In genomic region chr16:88686062-88686438, GRCh38 we compare ENCODE assay signal across 9 cellular contexts. TPM values are rescaled to one million over a fixed set of nuclear protein-coding genes. Genes with fewer than 3 reads are reported as not detected.
DNase-seq lines count a peak whose midpoint lies in the region; ATAC-seq and TF ChIP-seq lines count a peak whose summit lies in the region.
"Had no signal": no experiment of that assay in that cellular context is flagged by ENCODE, and none has a peak within 500 bp of the region (broad histone marks: within the 10 kb centered on the region; RNA-seq: fewer than 3 reads in every experiment).

No MANE protein-coding gene starts in this region.

- DNase-seq in activated T-cell treated with anti-CD3 and anti-CD28 coated beads, Interleukin-2, amount 50 U/mL, for 72 hours = peak; percentile 42 to 55
- DNase-seq in activated T-cell treated with anti-CD3 and anti-CD28 coated beads, Interleukin-2, amount 50 U/mL, for 1 hour = no peak
- DNase-seq in activated CD4-positive, alpha-beta memory T cell treated with anti-CD3 and anti-CD28 coated beads for 36 hours = peak; percentile 55
- no peak for DNase-seq in cardiac muscle cell (ENCODE audit: low read depth in 1 of 2, low spot score in 1 of 2)
- DNase-seq in gastrocnemius medialis = no peak
- DNase-seq in NCI-H446 (lab: John Stamatoyannopoulos, UW) = no peak

- H3K4me1 Mint-ChIP-seq in activated T-cell treated with anti-CD3 and anti-CD28 coated beads, Interleukin-2, amount 50 U/mL, for 72 hours (ENCODE audit: low read depth) = peaks cover 38% of the 10 kb centered on the region
- H3K4me1 Mint-ChIP-seq in activated CD4-positive, alpha-beta memory T cell treated with anti-CD3 and anti-CD28 coated beads for 36 hours (ENCODE audit: low read depth) = peaks cover 42% of the 10 kb centered on the region

- H3K27ac ChIP-seq in cardiac muscle cell (no peak overlapping the region), gastrocnemius medialis (peak overlapping the region; percentile 82 to 96 (median 88))
- H3K27ac ChIP-seq: epithelial cell of prostate had no signal

- no peak overlapping the region for H3K27ac Mint-ChIP-seq in activated T-cell treated with anti-CD3 and anti-CD28 coated beads, Interleukin-2, amount 50 U/mL, for 72 hours
- peak overlapping the region; percentile 49 for H3K27ac Mint-ChIP-seq in activated CD4-positive, alpha-beta memory T cell treated with anti-CD3 and anti-CD28 coated beads for 36 hours

- H3K36me3 ChIP-seq in cardiac muscle cell (no peaks in the 10 kb centered on the region), gastrocnemius medialis (no peaks in the 10 kb centered on the region)

- peaks cover 0 to 2% of the 10 kb centered on the region in 2 donors for H3K36me3 Mint-ChIP-seq in activated T-cell treated with anti-CD3 and anti-CD28 coated beads, Interleukin-2, amount 50 U/mL, for 72 hours (ENCODE audit: insufficient read depth in 2 of 2)
- H3K36me3 Mint-ChIP-seq in activated CD4-positive, alpha-beta memory T cell treated with anti-CD3 and anti-CD28 coated beads for 36 hours = peaks cover 2% of the 10 kb centered on the region

- H3K27me3 ChIP-seq in cardiac muscle cell = peaks cover 10% of the 10 kb centered on the region
- no peaks in the 10 kb centered on the region for H3K27me3 ChIP-seq in gastrocnemius medialis

- in situ Hi-C loops in gastrocnemius medialis (cut with MboI; ENCODE audit: low sequenced_read_pairs in 4 of 4) = no loop called here

- H3K9me3 ChIP-seq in cardiac muscle cell (ENCODE audit: low read depth) (no peaks in the 10 kb centered on the region), gastrocnemius medialis (no peaks in the 10 kb centered on the region)

- H3K4me3 Mint-ChIP-seq in activated T-cell treated with anti-CD3 and anti-CD28 coated beads, Interleukin-2, amount 50 U/mL, for 72 hours = peak overlapping the region; percentile 83 to 85
- H3K4me3 Mint-ChIP-seq in activated CD4-positive, alpha-beta memory T cell treated with anti-CD3 and anti-CD28 coated beads for 36 hours = peak overlapping the region; percentile 74

- no peak for TF ChIP-seq CTCF in cardiac muscle cell (IDR thresholded peaks at IDR 0.05; ENCODE audit: low read depth, low read length)
- no peak for TF ChIP-seq CTCF in gastrocnemius medialis (IDR thresholded peaks at IDR 0.05 in 4 of 5, conservative IDR thresholded peaks at IDR 0.05 in 1 of 5)

- intact Hi-C loops in activated CD4-positive, alpha-beta memory T cell treated with anti-CD3 and anti-CD28 coated beads for 36 hours (cut with micrococcal nuclease) = loop anchor here (1.0 to 10.0 kb wide), 4 partner anchors 15 to 95 kb away; partner anchors contain the start of genes IL17C and MVD
- intact Hi-C loops in gastrocnemius medialis (cut with DNase I; ENCODE audit: low total_unique reads) = loop anchor here (1.0 to 2.0 kb wide), 3 partner anchors 12 to 485 kb away; partner anchors contain the start of genes CDH15, CTU2 and RNF166

- TF ChIP-seq POLR2A in gastrocnemius medialis (IDR thresholded peaks at IDR 0.05) = no peak

- H3K4me1 ChIP-seq in cardiac muscle cell (ENCODE audit: low read depth) = peaks cover 13% of the 10 kb centered on the region
- H3K4me1 ChIP-seq in gastrocnemius medialis = peaks cover 16 to 31% of the 10 kb centered on the region in 2 donors

- H3K27me3 Mint-ChIP-seq in activated T-cell treated with anti-CD3 and anti-CD28 coated beads, Interleukin-2, amount 50 U/mL, for 72 hours (ENCODE audit: low read depth) = no peaks in the 10 kb centered on the region
- H3K27me3 Mint-ChIP-seq in activated CD4-positive, alpha-beta memory T cell treated with anti-CD3 and anti-CD28 coated beads for 36 hours = no peaks in the 10 kb centered on the region

- POLR2A ChIA-PET in activated CD4-positive, alpha-beta memory T cell treated with anti-CD3 and anti-CD28 coated beads for 36 hours (lab: Charles Lee) = interaction anchor here (1.1 to 1.2 kb wide), 2 partner anchors 15 to 21 kb away, joined by 3 to 4 read pairs; no protein-coding TSS in a partner anchor

- peak; percentile 26 to 28 for ATAC-seq in activated T-cell treated with anti-CD3 and anti-CD28 coated beads, Interleukin-2, amount 50 U/mL, for 72 hours (replicated peaks in 1 of 2)
- ATAC-seq in HG03558 (IDR thresholded peaks at IDR 0.05; ENCODE audit: extremely low read depth, unreplicated experiment) (peak; percentile 6), gastrocnemius medialis (peak; percentile 33 to 40), HG02884 (IDR thresholded peaks at IDR 0.05; ENCODE audit: unreplicated experiment) (no peak)

- CTCF ChIA-PET in activated CD4-positive, alpha-beta memory T cell treated with anti-CD3 and anti-CD28 coated beads for 36 hours (lab: Charles Lee) = interaction anchor here (1.3 to 4.2 kb wide), 5 partner anchors 17 to 108 kb away, joined by 3 to 36 read pairs (median 4); no protein-coding TSS in a partner anchor

- no peaks in the 10 kb centered on the region for H3K9me3 Mint-ChIP-seq in activated T-cell treated with anti-CD3 and anti-CD28 coated beads, Interleukin-2, amount 50 U/mL, for 72 hours
- no peaks in the 10 kb centered on the region for H3K9me3 Mint-ChIP-seq in activated CD4-positive, alpha-beta memory T cell treated with anti-CD3 and anti-CD28 coated beads for 36 hours

- H3K4me3 ChIP-seq in cardiac muscle cell (peak overlapping the region; percentile 34), gastrocnemius medialis (peak overlapping the region; percentile 68 to 83 (median 75))

RNA-seq across cellular contexts. Expression of gene SNAI3, which starts 0.3 kb away (rescaled TPM):
- 10 to 100 TPM in 1 of 2 donors, 1 to 10 TPM in 1; 8.4 to 10.5 TPM for total RNA-seq in activated T-cell treated with anti-CD3 and anti-CD28 coated beads, Interleukin-2, amount 50 U/mL, for 72 hours
- total RNA-seq in activated CD4-positive, alpha-beta memory T cell treated with anti-CD3 and anti-CD28 coated beads for 36 hours = 1 to 10 TPM; 5.5 to 5.8 TPM
- 1.6 and 2.9 TPM in 2 replicates for total RNA-seq in cardiac muscle cell
- polyA plus RNA-seq in cardiac muscle cell = 3.7 and 4.5 TPM in 2 replicates
- total RNA-seq in gastrocnemius medialis = 1 to 10 TPM; 1.2 to 2.2 (median 1.6) TPM

RNA-seq across cellular contexts. Expression of gene RNF166, which starts 20.2 kb away (rescaled TPM):
- total RNA-seq in activated T-cell treated with anti-CD3 and anti-CD28 coated beads, Interleukin-2, amount 50 U/mL, for 72 hours = 10 to 100 TPM; 58.6 to 64.5 TPM
- 10 to 100 TPM; 46.4 to 55.6 TPM for total RNA-seq in activated CD4-positive, alpha-beta memory T cell treated with anti-CD3 and anti-CD28 coated beads for 36 hours
- total RNA-seq in cardiac muscle cell (30.0 and 33.5 TPM in 2 replicates), gastrocnemius medialis (10 to 100 TPM; 22.9 to 32.5 (median 26.1) TPM)
- 23.2 and 34.2 TPM in 2 replicates for polyA plus RNA-seq in cardiac muscle cell

RNA-seq across cellular contexts. Expression of gene CTU2, which starts 20.3 kb away (rescaled TPM):
- 10 to 100 TPM; 25.9 to 34.9 TPM for total RNA-seq in activated T-cell treated with anti-CD3 and anti-CD28 coated beads, Interleukin-2, amount 50 U/mL, for 72 hours
- total RNA-seq in activated CD4-positive, alpha-beta memory T cell treated with anti-CD3 and anti-CD28 coated beads for 36 hours = 10 to 100 TPM; 38.0 to 41.6 TPM
- total RNA-seq in cardiac muscle cell = 9.3 and 10.8 TPM in 2 replicates
- 9.2 and 13.8 TPM in 2 replicates for polyA plus RNA-seq in cardiac muscle cell
- 10 to 100 TPM; 11.1 to 17.7 (median 14.1) TPM for total RNA-seq in gastrocnemius medialis

RNA-seq across cellular contexts. Expression of gene MVD, which starts 23.2 kb away (rescaled TPM):
- total RNA-seq in activated T-cell treated with anti-CD3 and anti-CD28 coated beads, Interleukin-2, amount 50 U/mL, for 72 hours = 10 to 100 TPM; 64.5 to 80.5 TPM
- total RNA-seq in activated CD4-positive, alpha-beta memory T cell treated with anti-CD3 and anti-CD28 coated beads for 36 hours = 100 to 1,000 TPM; 111 to 113 TPM
- total RNA-seq in cardiac muscle cell (65.0 and 159 TPM in 2 replicates), gastrocnemius medialis (10 to 100 TPM in 3 of 4 donors, 1 to 10 TPM in 1; 9.0 to 16.3 (median 13.4) TPM)
- 88.4 and 192 TPM in 2 replicates for polyA plus RNA-seq in cardiac muscle cell

RNA-seq across cellular contexts. Expression of gene CYBA, which starts 35.2 kb away (rescaled TPM):
- 100 to 1,000 TPM; 199 to 318 TPM for total RNA-seq in activated T-cell treated with anti-CD3 and anti-CD28 coated beads, Interleukin-2, amount 50 U/mL, for 72 hours
- total RNA-seq in activated CD4-positive, alpha-beta memory T cell treated with anti-CD3 and anti-CD28 coated beads for 36 hours = 100 to 1,000 TPM; 262 to 265 TPM
- total RNA-seq in cardiac muscle cell = 174 and 218 TPM in 2 replicates
- polyA plus RNA-seq in cardiac muscle cell = 233 and 237 TPM in 2 replicates
- 10 to 100 TPM in 3 of 4 donors, 1 to 10 TPM in 1; 5.1 to 33.2 (median 28.7) TPM for total RNA-seq in gastrocnemius medialis

Comparison
In these comparisons a context has a peak if more than half of its experiments do, and no peak if none do; other contexts are left out.
1. DNase-seq: peak in activated T-cell treated with anti-CD3 and anti-CD28 coated beads, Interleukin-2, amount 50 U/mL, for 72 hours (2 of 2) and activated CD4-positive, alpha-beta memory T cell treated with anti-CD3 and anti-CD28 coated beads for 36 hours (single experiment); none in activated T-cell treated with anti-CD3 and anti-CD28 coated beads, Interleukin-2, amount 50 U/mL, for 1 hour (single experiment), cardiac muscle cell (0 of 2), gastrocnemius medialis (0 of 2) and NCI-H446 (0 of 2).